ENCODE assay signal across 9 cellular contexts in genomic region chrX:110125435-110125834, GRCh38.
DNase-seq lines count a peak whose midpoint lies in the region; ATAC-seq and TF ChIP-seq lines count a peak whose summit lies in the region.
"Had no signal": no experiment of that assay in that cellular context is flagged by ENCODE, and none has a peak within 500 bp of the region (broad histone marks: within the 10 kb centered on the region; RNA-seq: fewer than 3 reads in every experiment).

No MANE protein-coding gene starts in this region.

- peaks cover 5% of the 10 kb centered on the region; the same call in 1 of the 2 replicates for H3K4me1 Mint-ChIP-seq in WTC11

- H3K27ac ChIP-seq in HEK293 (ENCODE audit: extremely low read depth, low read depth, low read length) (no peak overlapping the region), esophagus muscularis mucosa (replicated peaks in 1 of 4) (no peak overlapping the region)

- CTCF ChIA-PET in HEK293 (lab: Yijun Ruan, JAX) = interaction anchor here (0.6 to 2.5 kb wide), 9 partner anchors 9 to 234 kb away, joined by 3 to 13 read pairs (median 4); no protein-coding TSS in a partner anchor
- CTCF ChIA-PET in WTC11 (lab: Charles Lee) = interaction anchor here (0.7 to 1.5 kb wide), 4 partner anchors 21 to 234 kb away, joined by 3 to 6 read pairs (median 4); no protein-coding TSS in a partner anchor

- WGBS in esophagus muscularis mucosa = 51% methylated on average over 3 of the region's 4 CpGs

- H3K4me1 ChIP-seq in HEK293 (ENCODE audit: control insufficient read depth, insufficient read depth, low read length) (no peaks in the 10 kb centered on the region), esophagus muscularis mucosa (no peaks in the 10 kb centered on the region)

- no peaks in the 10 kb centered on the region for H3K36me3 Mint-ChIP-seq in WTC11

- peak; percentile 97 for ATAC-seq in WTC11
- ATAC-seq in HG03097 (IDR thresholded peaks at IDR 0.05; ENCODE audit: low FRiP score, unreplicated experiment) = no peak

- H3K9me3 ChIP-seq in HEK293 (ENCODE audit: control insufficient read depth, insufficient read depth, low read depth, low read length) = no peaks in the 10 kb centered on the region
- no peaks in the 10 kb centered on the region for H3K9me3 ChIP-seq in esophagus muscularis mucosa

- no peak for DNase-seq in AG10803 (ENCODE audit: low read depth)
- DNase-seq in WTC11 (ENCODE audit: low spot score) = peak; percentile 35
- peak; percentile 18 for DNase-seq in inferior parietal cortex (ENCODE audit: extremely low spot score)
- no peak for DNase-seq in NCI-H146 (lab: John Stamatoyannopoulos, UW)
- no peak for DNase-seq in esophagus muscularis mucosa (ENCODE audit: extremely low spot score)
- no peak for DNase-seq in foreskin melanocyte
- DNase-seq: stimulated activated naive CD4-positive, alpha-beta T cell treated with Interleukin-2 at 50 U/mL for 16 hours had no signal

- no peak for TF ChIP-seq POLR2A in esophagus muscularis mucosa (IDR thresholded peaks at IDR 0.05; ENCODE audit: low read depth)

- H3K36me3 ChIP-seq in HEK293 (ENCODE audit: control insufficient read depth in 2 of 2, insufficient read depth in 1 of 2, low read length in 2 of 2) = no peaks in the 10 kb centered on the region
- no peaks in the 10 kb centered on the region for H3K36me3 ChIP-seq in esophagus muscularis mucosa

- no peak overlapping the region for H3K4me3 ChIP-seq in AG10803 (ENCODE audit: low read length)
- no peak overlapping the region for H3K4me3 ChIP-seq in HEK293 (ENCODE audit: low read depth, low read length)
- H3K4me3 ChIP-seq in esophagus muscularis mucosa = no peak overlapping the region

- no peak overlapping the region for H3K27ac Mint-ChIP-seq in WTC11

- no peaks in the 10 kb centered on the region for H3K9me3 Mint-ChIP-seq in WTC11

- H3K4me3 Mint-ChIP-seq in WTC11 = no peak overlapping the region; the same call in 1 of the 2 replicates

- intact Hi-C loops in esophagus muscularis mucosa (cut with DNase I) = no loop called here

- POLR2A ChIA-PET in HEK293 (lab: Yijun Ruan, JAX) (no interaction called here), WTC11 (lab: Charles Lee) (no interaction called here)

- no peaks in the 10 kb centered on the region for H3K27me3 ChIP-seq in esophagus muscularis mucosa

- no peak for TF ChIP-seq EP300 in esophagus muscularis mucosa (IDR thresholded peaks at IDR 0.05)

- TF ChIP-seq CTCF in AG10803 (conservative IDR thresholded peaks at IDR 0.05; ENCODE audit: low read length) (peak; percentile 21; the same call in 1 of the 2 replicates), HEK293 (tag by site-specific recombination; IDR thresholded peaks at IDR 0.05) (0 out of 2 replicates have a peak, but pooled peaks have one; percentile 32), WTC11 (IDR thresholded peaks at IDR 0.05) (no peak), esophagus muscularis mucosa (IDR thresholded peaks at IDR 0.05) (no peak)

- no peaks in the 10 kb centered on the region for H3K27me3 Mint-ChIP-seq in WTC11 (ENCODE audit: low read depth)

TF ChIP-seq in HEK293, 187 proteins besides CTCF, POLR2A, EP300 and RAD21:
- TF ChIP-seq ZNF654 (tag by site-specific recombination; IDR thresholded peaks at IDR 0.05; ENCODE audit: low read depth) = peak; percentile 49
- no peak for TF ChIP-seq ZNF555 (tag by site-specific recombination; conservative IDR thresholded peaks at IDR 0.05)

TF ChIP-seq in WTC11, 78 proteins besides CTCF, POLR2A, EP300 and RAD21 (continues in another document):
- TF ChIP-seq SOX15 (CRISPR knock-in tag; IDR thresholded peaks at IDR 0.05) (no peak), ZNF281 (CRISPR knock-in tag; IDR thresholded peaks at IDR 0.05) (no peak), NR1H2 (CRISPR knock-in tag; IDR thresholded peaks at IDR 0.05) (no peak), ZBTB43 (CRISPR knock-in tag; IDR thresholded peaks at IDR 0.05) (no peak), TEAD1 (CRISPR knock-in tag; IDR thresholded peaks at IDR 0.05) (no peak), PREB (CRISPR knock-in tag; IDR thresholded peaks at IDR 0.05; ENCODE audit: borderline replicate concordance) (no peak), NFE2L1 (CRISPR knock-in tag; IDR thresholded peaks at IDR 0.05) (no peak), OVOL2 (CRISPR knock-in tag; IDR thresholded peaks at IDR 0.05; ENCODE audit: borderline replicate concordance) (no peak), AFF4 (CRISPR knock-in tag; IDR thresholded peaks at IDR 0.05; ENCODE audit: borderline replicate concordance) (no peak), HMGXB4 (CRISPR knock-in tag; IDR thresholded peaks at IDR 0.05) (no peak), NR2C2 (CRISPR knock-in tag; IDR thresholded peaks at IDR 0.05) (no peak), ETV6 (CRISPR knock-in tag; IDR thresholded peaks at IDR 0.05) (no peak)

Comparison
In these comparisons a context has a peak if more than half of its experiments do, and no peak if none do; other contexts are left out.
1. DNase-seq: peak in WTC11 (single experiment) and inferior parietal cortex (single experiment); none in AG10803 (single experiment), NCI-H146 (single experiment), esophagus muscularis mucosa (single experiment) and foreskin melanocyte (single experiment).
2. CTCF ChIP-seq: peak in AG10803 (single experiment) and HEK293 (single experiment); none in WTC11 (single experiment) and esophagus muscularis mucosa (0 of 3).